11 cellular contexts compared by ENCODE assay signal in genomic region chr19:35328851-35329285, GRCh38. TPM values are rescaled to one million over a fixed set of nuclear protein-coding genes. Genes with fewer than 3 reads are reported as not detected.
DNase-seq lines count a peak whose midpoint lies in the region; ATAC-seq and TF ChIP-seq lines count a peak whose summit lies in the region.
"Had no signal": no experiment of that assay in that cellular context is flagged by ENCODE, and none has a peak within 500 bp of the region (broad histone marks: within the 10 kb centered on the region; RNA-seq: fewer than 3 reads in every experiment).

CD22 (plus strand) TSS chr19:35329187; CDS start chr19:35332041, 2,854 bp downstream.

- no peaks in the 10 kb centered on the region for H3K9me3 Mint-ChIP-seq in endothelial cell (ENCODE audit: unreplicated experiment)

- intact Hi-C loops in PC-9 (cut with micrococcal nuclease; ENCODE audit: unreplicated experiment) = no loop called here

- H3K4me1 Mint-ChIP-seq in endothelial cell (ENCODE audit: unreplicated experiment) = no peaks in the 10 kb centered on the region

- TF ChIP-seq CTCF in GM06990 (IDR thresholded peaks at IDR 0.05; ENCODE audit: insufficient read depth, low read length, poor library complexity, severe bottlenecking) (no peak), PC-9 (conservative IDR thresholded peaks at IDR 0.05) (no peak), endothelial cell (IDR thresholded peaks at IDR 0.05; ENCODE audit: unreplicated experiment) (no peak)

- peak; percentile 36 for ATAC-seq in GM21737 (IDR thresholded peaks at IDR 0.05; ENCODE audit: unreplicated experiment)
- no peak for ATAC-seq in HG02852 (IDR thresholded peaks at IDR 0.05; ENCODE audit: unreplicated experiment)
- ATAC-seq in HG02884 (IDR thresholded peaks at IDR 0.05; ENCODE audit: unreplicated experiment) = no peak

- H3K4me3 ChIP-seq in GM06990 (replicated peaks; ENCODE audit: low read depth, low read length) (peak within 1 kb of the TSS; percentile 71), PC-9 (no peak within 1 kb of the TSS), mononuclear cell (ENCODE audit: low read length) (peak within 1 kb of the TSS; percentile 54)
- H3K4me3 ChIP-seq: right lobe of liver had no signal

- H3K4me1 ChIP-seq in PC-9 (replicated peaks; ENCODE audit: insufficient read depth) = peaks cover 7% of the 10 kb centered on the region; the same call in 1 of the 2 replicates
- H3K4me1 ChIP-seq in mononuclear cell (ENCODE audit: insufficient read depth, low read length) = peaks cover 39% of the 10 kb centered on the region
- H3K4me1 ChIP-seq: right lobe of liver had no signal

- BruUV-seq in PC-9 (replicated peaks; lab: Mats Ljungman, UMichigan) = no TSS peak

- 0 out of 2 replicates have a peak, but pooled peaks cover 10% of the 10 kb centered on the region for H3K79me2 ChIP-seq in PC-9 (ENCODE audit: low read depth)

- H3K27ac ChIP-seq in PC-9 = no peak within 1 kb of the TSS
- H3K27ac ChIP-seq: right lobe of liver had no signal

- H3K36me3 ChIP-seq in GM06990 (ENCODE audit: control insufficient read depth, insufficient read depth, low read length) = peaks cover 6% of the 10 kb centered on the region
- H3K36me3 ChIP-seq in PC-9 (ENCODE audit: low read depth) = peaks cover 40% of the 10 kb centered on the region
- H3K36me3 ChIP-seq: right lobe of liver had no signal

- H3K4me2 ChIP-seq in PC-9 = no peak within 1 kb of the TSS

- 0 out of 2 replicates have a peak, but pooled peaks cover 3% of the 10 kb centered on the region for H3F3A ChIP-seq in PC-9 (ENCODE audit: insufficient read depth, low read depth)

- H3K9me2 ChIP-seq in PC-9 (ENCODE audit: insufficient read depth) = no peaks in the 10 kb centered on the region

- H3K27me3 Mint-ChIP-seq in endothelial cell (ENCODE audit: unreplicated experiment) = no peaks in the 10 kb centered on the region

- DNase-seq in GM06990 (ENCODE audit: extremely low read depth, insufficient read length) = peak; percentile 76
- DNase-seq in PC-9 = no peak
- no peak for DNase-seq in endothelial cell (ENCODE audit: low spot score)
- DNase-seq in stimulated activated naive CD4-positive, alpha-beta T cell (lab: John Stamatoyannopoulos, UW) = no peak
- DNase-seq: midbrain, right lobe of liver had no signal

- no peak within 1 kb of the TSS for H2AFZ ChIP-seq in PC-9

- no peak within 1 kb of the TSS for H3K27ac Mint-ChIP-seq in endothelial cell (ENCODE audit: unreplicated experiment)

- H3K36me3 Mint-ChIP-seq in endothelial cell (ENCODE audit: low read depth, unreplicated experiment) = no peaks in the 10 kb centered on the region

- H3K27me3 ChIP-seq in GM06990 (replicated peaks; ENCODE audit: control insufficient read depth, insufficient read depth, low read length) (no peaks in the 10 kb centered on the region), PC-9 (ENCODE audit: insufficient read depth, low read depth) (no peaks in the 10 kb centered on the region), mononuclear cell (ENCODE audit: insufficient read depth, low read length) (no peaks in the 10 kb centered on the region)
- H3K27me3 ChIP-seq: right lobe of liver had no signal

- H3K4me3 Mint-ChIP-seq in endothelial cell (ENCODE audit: unreplicated experiment) = no peak within 1 kb of the TSS

- CTCF ChIA-PET in PC-9 (lab: Charles Lee) = no interaction called here

- peaks cover 6% of the 10 kb centered on the region; the same call in 1 of the 2 replicates for H4K20me1 ChIP-seq in PC-9 (ENCODE audit: insufficient read depth)

- POLR2A ChIA-PET in PC-9 (lab: Charles Lee; ENCODE audit: unreplicated experiment) = no interaction called here

- H3K9me3 ChIP-seq in PC-9 (ENCODE audit: insufficient read depth, low read depth) = no peaks in the 10 kb centered on the region
- no peaks in the 10 kb centered on the region for H3K9me3 ChIP-seq in mononuclear cell (ENCODE audit: low read depth, low read length)
- H3K9me3 ChIP-seq: right lobe of liver had no signal

RNA-seq across cellular contexts. Expression of gene CD22, which starts in this region (rescaled TPM):
- 28.1 and 29.8 TPM in 2 replicates for total RNA-seq in PC-9 (2021)
- 50.4 TPM for total RNA-seq in mononuclear cell
- total RNA-seq in endothelial cell (ENCODE audit: unreplicated experiment) = not detected
- total RNA-seq: chondrocyte had no signal

Comparison
In these comparisons a context has a peak if more than half of its experiments do, and no peak if none do; other contexts are left out.
1. RNA of gene CD22 (total RNA-seq): 50.4 TPM in mononuclear cell (single experiment) and 28.1 to 29.8 TPM in PC-9; not detected in endothelial cell (single experiment); every median in the first group is over 10 times any median in the second.